ENCODE assay signal across 14 cellular contexts in the genomic region with DNA sequence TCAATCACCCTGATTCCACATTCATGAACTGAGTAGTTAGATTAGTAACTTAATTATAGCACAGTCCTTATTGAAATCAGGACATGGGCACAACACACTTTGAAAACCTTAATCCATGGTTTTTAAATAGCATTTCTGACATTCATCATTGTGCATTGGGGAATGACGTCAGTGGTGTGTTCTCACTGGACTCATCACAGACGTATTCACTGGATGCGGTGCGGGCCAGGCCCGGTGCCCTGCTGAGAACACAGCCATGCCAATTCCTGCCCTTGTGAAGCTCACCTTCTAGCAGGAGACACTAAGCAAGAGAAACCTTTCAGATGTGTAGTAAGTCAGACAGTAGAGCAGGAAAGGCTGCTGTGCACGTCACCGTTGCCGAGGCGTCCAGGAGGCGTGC. TPM values are rescaled to one million over a fixed set of nuclear protein-coding genes. Genes with fewer than 3 reads are reported as not detected.
A peak's percentile ranks its signal among the peaks of the same experiment; 100 is the strongest.
DNase-seq lines count a peak whose midpoint lies in the region; ATAC-seq and TF ChIP-seq lines count a peak whose summit lies in the region.
"Had no signal": no experiment of that assay in that cellular context is flagged by ENCODE, and none has a peak within 500 bp of the region (broad histone marks: within the 10 kb centered on the region; RNA-seq: fewer than 3 reads in every experiment).

No MANE protein-coding gene starts in this region.

- DNase-seq in activated T-cell treated with anti-CD3 and anti-CD28 coated beads, Interleukin-2, amount 50 U/mL, for 4 hours = no peak
- DNase-seq in activated T-cell treated with anti-CD3 and anti-CD28 coated beads, Interleukin-2, amount 50 U/mL, for 1 hour = no peak
- no peak for DNase-seq in activated CD4-positive, alpha-beta memory T cell treated with anti-CD3 and anti-CD28 coated beads, Interleukin-2, amount 10 ng/mL, durations not matched to agents 7 days and 5 days
- DNase-seq in fibroblast of mammary gland (ENCODE audit: low read depth) (peak; percentile 46), smooth muscle cell (lab: John Stamatoyannopoulos, UW; ENCODE audit: unreplicated experiment) (no peak), HPDE6-E6E7 (ENCODE audit: extremely low spot score) (no peak), NCI-H146 treated with DMSO at 0.1 percent for 48 hours (lab: John Stamatoyannopoulos, UW; ENCODE audit: unreplicated experiment) (no peak)
- DNase-seq: body of pancreas, NCI-H1105, NCI-H748 treated with DMSO at 0.1 percent for 48 hours, SJCRH30 had no signal

- peak overlapping the region; percentile 85 for H3K27ac Mint-ChIP-seq in activated CD4-positive, alpha-beta memory T cell treated with anti-CD3 and anti-CD28 coated beads, Interleukin-2, amount 10 ng/mL, durations not matched to agents 7 days and 5 days

- H3K4me3 Mint-ChIP-seq in activated T-cell treated with anti-CD3 and anti-CD28 coated beads, Interleukin-2, amount 50 U/mL, for 4 hours = peak overlapping the region; percentile 48
- no peak overlapping the region for H3K4me3 Mint-ChIP-seq in activated CD4-positive, alpha-beta memory T cell treated with anti-CD3 and anti-CD28 coated beads, Interleukin-2, amount 10 ng/mL, durations not matched to agents 7 days and 5 days

- H3K36me3 ChIP-seq in smooth muscle cell (ENCODE audit: low read depth) = no peaks in the 10 kb centered on the region
- H3K36me3 ChIP-seq: SJCRH30 had no signal

- H3F3A ChIP-seq in smooth muscle cell (ENCODE audit: low read depth) = peaks cover 11% of the 10 kb centered on the region

- no peaks in the 10 kb centered on the region for H3K9me3 Mint-ChIP-seq in activated T-cell treated with anti-CD3 and anti-CD28 coated beads, Interleukin-2, amount 50 U/mL, for 4 hours
- H3K9me3 Mint-ChIP-seq in activated CD4-positive, alpha-beta memory T cell treated with anti-CD3 and anti-CD28 coated beads, Interleukin-2, amount 10 ng/mL, durations not matched to agents 7 days and 5 days = no peaks in the 10 kb centered on the region

- no peaks in the 10 kb centered on the region for H3K9me3 ChIP-seq in smooth muscle cell (replicated peaks; ENCODE audit: low read depth)
- H3K9me3 ChIP-seq: body of pancreas, SJCRH30 had no signal

- peaks cover 16% of the 10 kb centered on the region for H4K20me1 ChIP-seq in smooth muscle cell (ENCODE audit: low read depth)

- peaks cover 3% of the 10 kb centered on the region for H3K36me3 Mint-ChIP-seq in activated T-cell treated with anti-CD3 and anti-CD28 coated beads, Interleukin-2, amount 50 U/mL, for 4 hours (ENCODE audit: insufficient read depth)
- H3K36me3 Mint-ChIP-seq in activated CD4-positive, alpha-beta memory T cell treated with anti-CD3 and anti-CD28 coated beads, Interleukin-2, amount 10 ng/mL, durations not matched to agents 7 days and 5 days (ENCODE audit: low read depth) = peaks cover 4% of the 10 kb centered on the region

- H3K4me3 ChIP-seq in fibroblast of mammary gland (ENCODE audit: control insufficient read depth, low read depth, low read length) (no peak overlapping the region), smooth muscle cell (no peak overlapping the region)
- H3K4me3 ChIP-seq: body of pancreas, SJCRH30 had no signal

- WGBS in smooth muscle cell (ENCODE audit: low lambda C conversion rate) = 76% methylated on average over 10 of the region's 10 CpGs

- H3K79me2 ChIP-seq in smooth muscle cell (ENCODE audit: low read depth) = peaks cover 70% of the 10 kb centered on the region

- H3K27me3 ChIP-seq in smooth muscle cell (ENCODE audit: low read depth) = no peaks in the 10 kb centered on the region
- H3K27me3 ChIP-seq: body of pancreas, SJCRH30 had no signal

- H2AFZ ChIP-seq in smooth muscle cell (ENCODE audit: low read depth) = no peak overlapping the region

- no peaks in the 10 kb centered on the region for H3K27me3 Mint-ChIP-seq in activated T-cell treated with anti-CD3 and anti-CD28 coated beads, Interleukin-2, amount 50 U/mL, for 4 hours (ENCODE audit: low read depth)
- H3K27me3 Mint-ChIP-seq in activated CD4-positive, alpha-beta memory T cell treated with anti-CD3 and anti-CD28 coated beads, Interleukin-2, amount 10 ng/mL, durations not matched to agents 7 days and 5 days = no peaks in the 10 kb centered on the region

- H3K27ac ChIP-seq in smooth muscle cell (ENCODE audit: low read depth) = peak overlapping the region; percentile 90
- H3K27ac ChIP-seq: body of pancreas, SJCRH30 had no signal

- ATAC-seq in activated T-cell treated with anti-CD3 and anti-CD28 coated beads, Interleukin-2, amount 50 U/mL, for 4 hours = no peak
- ATAC-seq in HG03520 (IDR thresholded peaks at IDR 0.05; ENCODE audit: unreplicated experiment) = no peak
- ATAC-seq: body of pancreas had no signal

- H3K4me2 ChIP-seq in smooth muscle cell = peak overlapping the region; percentile 58

- POLR2A ChIA-PET in activated CD4-positive, alpha-beta memory T cell treated with anti-CD3 and anti-CD28 coated beads, Interleukin-2, amount 10 ng/mL, durations not matched to agents 7 days and 5 days (lab: Charles Lee) = interaction anchor here (0.6 to 1.4 kb wide), 5 partner anchors 8 to 50 kb away, joined by 3 to 7 read pairs (median 4); partner anchors contain the start of gene BANP

- TF ChIP-seq CTCF in fibroblast of mammary gland (conservative IDR thresholded peaks at IDR 0.05; ENCODE audit: control insufficient read depth, insufficient read depth, low read depth, low read length) (no peak), smooth muscle cell (IDR thresholded peaks at IDR 0.05; ENCODE audit: borderline replicate concordance, insufficient read depth, poor library complexity, severe bottlenecking) (no peak)

- H3K9ac ChIP-seq in smooth muscle cell (ENCODE audit: low read depth) = peak overlapping the region; percentile 74

- CTCF ChIA-PET in activated CD4-positive, alpha-beta memory T cell treated with anti-CD3 and anti-CD28 coated beads, Interleukin-2, amount 10 ng/mL, durations not matched to agents 7 days and 5 days (lab: Charles Lee) = no interaction called here

- peaks cover 70% of the 10 kb centered on the region for H3K4me1 Mint-ChIP-seq in activated T-cell treated with anti-CD3 and anti-CD28 coated beads, Interleukin-2, amount 50 U/mL, for 4 hours (ENCODE audit: low read depth)
- peaks cover 61% of the 10 kb centered on the region for H3K4me1 Mint-ChIP-seq in activated CD4-positive, alpha-beta memory T cell treated with anti-CD3 and anti-CD28 coated beads, Interleukin-2, amount 10 ng/mL, durations not matched to agents 7 days and 5 days

- H3K4me1 ChIP-seq in smooth muscle cell (ENCODE audit: low read depth) = peaks cover 4% of the 10 kb centered on the region
- H3K4me1 ChIP-seq: SJCRH30 had no signal

RNA-seq across cellular contexts. Expression of gene BANP, which starts 12.8 kb away (rescaled TPM):
- total RNA-seq in activated T-cell treated with anti-CD3 and anti-CD28 coated beads, Interleukin-2, amount 50 U/mL, for 4 hours = 10 to 100 TPM; 25.2 to 29.4 (median 25.9) TPM
- 10 to 100 TPM; 33.6 to 38.9 TPM for total RNA-seq in activated CD4-positive, alpha-beta memory T cell treated with anti-CD3 and anti-CD28 coated beads, Interleukin-2, amount 10 ng/mL, durations not matched to agents 7 days and 5 days
- total RNA-seq in smooth muscle cell = 19.5 and 19.9 TPM in 2 replicates
- 11.5 and 19.5 TPM in 2 replicates for polyA plus RNA-seq in smooth muscle cell

RNA-seq across cellular contexts. Expression of gene CA5A, which starts 27.7 kb away (rescaled TPM):
- total RNA-seq in activated T-cell treated with anti-CD3 and anti-CD28 coated beads, Interleukin-2, amount 50 U/mL, for 4 hours = under 1 TPM in 1 of 3 donors, not detected in 2; 0.43 TPM
- not detected for total RNA-seq in activated CD4-positive, alpha-beta memory T cell treated with anti-CD3 and anti-CD28 coated beads, Interleukin-2, amount 10 ng/mL, durations not matched to agents 7 days and 5 days
- not detected in 2 replicates for total RNA-seq in smooth muscle cell
- not detected in 2 replicates for polyA plus RNA-seq in smooth muscle cell
- total RNA-seq: body of pancreas, SJCRH30 had no signal
- polyA plus RNA-seq: esophagus, neural cell had no signal
